In genomic region chr18:69529151-69529550, GRCh38 we compare ENCODE assay signal across 29 cellular contexts.
"Had no signal": no experiment of that assay in that cellular context is flagged by ENCODE, and none has a peak within 500 bp of the region (broad histone marks: within the 10 kb centered on the region; RNA-seq: fewer than 3 reads in every experiment).

No MANE protein-coding gene starts in this region.

- DNase-seq: naive thymus-derived CD8-positive, alpha-beta T cell; occipital lobe; ovary; posterior cingulate gyrus; psoas muscle; right cardiac atrium; spleen; stimulated activated CD4-positive, alpha-beta T cell treated with anti-CD3 and anti-CD28 coated beads, Interleukin-12 subunit alpha, Interleukin-12 subunit beta, amount 100 ng/mL, for 4 hours; stimulated activated CD4-positive, alpha-beta T cell treated with anti-CD3 and anti-CD28 coated beads, Interleukin-1b, Interleukin-23, amount 100 ng/mL, for 48 hours; stimulated activated CD4-positive, alpha-beta T cell treated with anti-CD3 and anti-CD28 coated beads, Interleukin-4, amount 100 ng/mL, for 1 hour; stimulated activated CD4-positive, alpha-beta T cell treated with anti-CD3 and anti-CD28 coated beads, Interleukin-4, amount 100 ng/mL, for 4 hours; stimulated activated CD8-positive, alpha-beta memory T cell treated with anti-CD3 and anti-CD28 coated beads, Interleukin-4, amount 100 ng/mL, for 48 hours; stimulated activated naive CD4-positive, alpha-beta T cell; stimulated activated naive CD8-positive, alpha-beta T cell treated with anti-CD3 and anti-CD28 coated beads, Interleukin-15, amount 100 ng/mL, for 72 hours; stimulated activated naive CD8-positive, alpha-beta T cell treated with anti-CD3 and anti-CD28 coated beads, Interleukin-15, Interleukin-2, amounts not matched to agents 100 U/mL and 50 U/mL, for 24 hours; substantia nigra; testis; tibial artery; transverse colon; upper lobe of right lung; uterus had no signal

- H3K4me2 ChIP-seq: neural progenitor cell, smooth muscle cell had no signal

- H3K4me1 ChIP-seq: neural progenitor cell, parathyroid adenoma, psoas muscle, spleen, suprapubic skin, testis, transverse colon, upper lobe of right lung, uterus had no signal

- H3K27ac ChIP-seq: neural progenitor cell, ovary, parathyroid adenoma, psoas muscle, skin epidermis, spleen, suprapubic skin, testis, tibial artery, transverse colon, upper lobe of right lung, uterus had no signal

- H3K79me2 ChIP-seq: parathyroid adenoma had no signal

- H3K4me3 ChIP-seq: neural progenitor cell, ovary, psoas muscle, skin epidermis, smooth muscle cell, spleen, suprapubic skin, testis, tibial artery, transverse colon, upper lobe of right lung, uterus had no signal

- H3K27me3 ChIP-seq: neural progenitor cell, ovary, spleen, suprapubic skin, testis, tibial artery, transverse colon, upper lobe of right lung, uterus had no signal

- ATAC-seq: naive thymus-derived CD8-positive, alpha-beta T cell; natural killer cell treated with Interleukin-12 subunit alpha and Interleukin-12 subunit beta and Interleukin-15 and Interleukin-18, amount 100 ng/mL, for 72 hours; psoas muscle; right cardiac atrium; sciatic nerve; stimulated activated memory B cell treated with anti-CD40 and anti-IgM and Interleukin-4, amounts not matched to agents 10 μg/mL and 1 μg/mL and 100 μg/mL, for 72 hours; stimulated activated naive CD8-positive, alpha-beta T cell treated with anti-CD3 and anti-CD28 coated beads, Interleukin-15, amount 100 ng/mL, for 72 hours; stimulated activated naive CD8-positive, alpha-beta T cell treated with anti-CD3 and anti-CD28 coated beads, Interleukin-15, Interleukin-2, amounts not matched to agents 100 U/mL and 50 U/mL, for 24 hours; upper lobe of right lung had no signal

- H3K9ac ChIP-seq: neural progenitor cell, parathyroid adenoma had no signal

- H3K36me3 ChIP-seq: neural progenitor cell, ovary, spleen, suprapubic skin, tibial artery, transverse colon, upper lobe of right lung, uterus had no signal

- H3K9me3 ChIP-seq: ovary, psoas muscle, suprapubic skin, testis, tibial artery, transverse colon, upper lobe of right lung, uterus had no signal

- H2AFZ ChIP-seq: neural progenitor cell, parathyroid adenoma had no signal
